11 cellular contexts compared by ENCODE assay signal in the genomic region with DNA sequence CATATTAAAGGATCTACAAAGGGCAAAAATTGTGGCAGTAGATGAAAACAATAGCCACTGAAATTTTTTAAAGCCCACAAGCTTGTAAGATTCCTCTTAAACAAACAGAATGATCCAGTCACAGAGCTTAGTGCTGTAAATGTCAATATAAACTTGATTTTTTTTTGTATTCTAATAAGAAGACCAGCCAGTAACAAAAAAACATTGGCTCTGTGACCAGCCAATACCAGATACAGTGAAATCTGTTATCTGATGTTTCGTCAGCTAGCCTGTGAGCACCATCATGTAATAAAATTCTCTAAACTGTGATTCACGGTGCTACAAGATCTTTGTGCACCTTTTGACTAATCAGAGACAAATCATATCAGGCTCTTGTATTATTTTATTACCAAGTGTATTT.
DNase-seq lines count a peak whose midpoint lies in the region; ATAC-seq and TF ChIP-seq lines count a peak whose summit lies in the region.
"Had no signal": no experiment of that assay in that cellular context is flagged by ENCODE, and none has a peak within 500 bp of the region (broad histone marks: within the 10 kb centered on the region; RNA-seq: fewer than 3 reads in every experiment).

No MANE protein-coding gene starts in this region.

- H3K4me3 ChIP-seq in AG04449 (ENCODE audit: low read depth, low read length) = no peak overlapping the region
- H3K4me3 ChIP-seq in PC-3 (ENCODE audit: low read length) = peak overlapping the region; percentile 41
- no peak overlapping the region for H3K4me3 ChIP-seq in esophagus squamous epithelium
- no peak overlapping the region for H3K4me3 ChIP-seq in ovary
- H3K4me3 ChIP-seq in Karpas-422 (ENCODE audit: low read length) = no peak overlapping the region
- H3K4me3 ChIP-seq: lung had no signal

- no TSS peak for BruUV-seq in PC-3 (replicated peaks; lab: Mats Ljungman, UMichigan)

- H3K4me1 ChIP-seq in PC-3 (ENCODE audit: insufficient read depth, low read length) = peaks cover 57% of the 10 kb centered on the region
- H3K4me1 ChIP-seq in esophagus squamous epithelium = peaks cover 18 to 56% (median 20%) of the 10 kb centered on the region in 3 donors
- H3K4me1 ChIP-seq in ovary (ENCODE audit: insufficient read depth) = peaks cover 11% of the 10 kb centered on the region
- peaks cover 59% of the 10 kb centered on the region for H3K4me1 ChIP-seq in Karpas-422 (ENCODE audit: low read length)

- H3K36me3 ChIP-seq in PC-3 (ENCODE audit: low read depth, low read length) (no peaks in the 10 kb centered on the region), esophagus squamous epithelium (no peaks in the 10 kb centered on the region), ovary (no peaks in the 10 kb centered on the region), Karpas-422 (ENCODE audit: insufficient read depth, low read length) (no peaks in the 10 kb centered on the region)

- TF ChIP-seq EP300 in ovary (IDR thresholded peaks at IDR 0.05) = no peak

- POLR2A ChIA-PET in AG04449 (lab: Yijun Ruan, JAX) = interaction anchor here (0.5 to 1.5 kb wide), 5 partner anchors 79 to 221 kb away, joined by 3 to 4 read pairs (median 3); partner anchors contain the start of gene TBC1D23
- POLR2A ChIA-PET in PC-3 (lab: Charles Lee; ENCODE audit: unreplicated experiment) = interaction anchor here (0.6 to 1.5 kb wide), 4 partner anchors 9 to 180 kb away, joined by 5 to 8 read pairs (median 6); no protein-coding TSS in a partner anchor

- peaks cover 5% of the 10 kb centered on the region for H3F3A ChIP-seq in PC-3 (ENCODE audit: low read length, unreplicated experiment)

- H3K9ac ChIP-seq in PC-3 (ENCODE audit: low read length) (peak overlapping the region; percentile 36), Karpas-422 (ENCODE audit: low read length) (no peak overlapping the region)

- CTCF ChIA-PET in AG04449 (lab: Yijun Ruan, JAX) (interaction anchor here (1.0 to 2.9 kb wide), 8 partner anchors 13 to 227 kb away, joined by 3 to 14 read pairs (median 5); no protein-coding TSS in a partner anchor), PC-3 (lab: Charles Lee) (interaction anchor here (0.8 kb wide), 1 partner anchor 212 kb away, joined by 4 read pairs; no protein-coding TSS in a partner anchor)

- H3K27me3 ChIP-seq in PC-3 (ENCODE audit: low read length) (no peaks in the 10 kb centered on the region), esophagus squamous epithelium (no peaks in the 10 kb centered on the region), ovary (no peaks in the 10 kb centered on the region), Karpas-422 (ENCODE audit: low read length) (no peaks in the 10 kb centered on the region)

- peaks cover 18% of the 10 kb centered on the region; the same call in 1 of the 2 replicates for H3K79me2 ChIP-seq in PC-3 (ENCODE audit: low read length)
- no peaks in the 10 kb centered on the region for H3K79me2 ChIP-seq in Karpas-422 (ENCODE audit: low read length)

- TF ChIP-seq POLR2A in esophagus squamous epithelium (IDR thresholded peaks at IDR 0.05) (no peak), ovary (IDR thresholded peaks at IDR 0.05) (no peak)

- H4K20me1 ChIP-seq in PC-3 (ENCODE audit: low read length) (no peaks in the 10 kb centered on the region), Karpas-422 (ENCODE audit: insufficient read depth, low read depth, low read length) (peaks cover 19% of the 10 kb centered on the region; the same call in 1 of the 2 replicates)

- DNase-seq in AG04449 (ENCODE audit: low read depth, low spot score) = peak; percentile 88
- DNase-seq in PC-3 = peak; percentile 97
- no peak for DNase-seq in esophagus squamous epithelium (lab: John Stamatoyannopoulos, UW)
- no peak for DNase-seq in ovary
- no peak for DNase-seq in Karpas-422
- no peak for DNase-seq in activated CD4-positive, alpha-beta T cell treated with anti-CD3 and anti-CD28 coated beads, Interleukin-2, amount 50 U/mL, for 1 hour
- no peak for DNase-seq in DMS114 treated with DMSO at 0.1 percent for 48 hours (lab: John Stamatoyannopoulos, UW; ENCODE audit: unreplicated experiment)
- DNase-seq in GDM1 (lab: John Stamatoyannopoulos, UW) = no peak
- DNase-seq: activated naive CD4-positive, alpha-beta T cell treated with Interleukin-2 at 50 U/mL for 16 hours; CD8-positive, alpha-beta T cell had no signal

- TF ChIP-seq CTCF in AG04449 (IDR thresholded peaks at IDR 0.05; ENCODE audit: insufficient read depth, low read length, missing control alignments) (no peak), PC-3 (conservative IDR thresholded peaks at IDR 0.05; ENCODE audit: low read depth, low read length) (no peak), esophagus squamous epithelium (IDR thresholded peaks at IDR 0.05) (no peak), ovary (IDR thresholded peaks at IDR 0.05) (no peak)

- H3K9me2 ChIP-seq in PC-3 (replicated peaks; ENCODE audit: low read length) = no peaks in the 10 kb centered on the region
- H3K9me2 ChIP-seq in Karpas-422 (replicated peaks; ENCODE audit: insufficient read depth, low read length) = no peaks in the 10 kb centered on the region

- peak overlapping the region; percentile 73 for H3K4me2 ChIP-seq in PC-3 (ENCODE audit: low read length)
- H3K4me2 ChIP-seq in Karpas-422 (ENCODE audit: low read depth, low read length, poor library complexity, severe bottlenecking) = no peak overlapping the region

- intact Hi-C loops in PC-3 (cut with micrococcal nuclease) (loop anchor here (1.0 kb wide), 3 partner anchors 45 to 141 kb away; no protein-coding TSS in a partner anchor), esophagus squamous epithelium (cut with DNase I) (no loop called here), ovary (cut with DNase I) (loop anchor here in 3 of 4 donors (10.0 kb wide), 2 partner anchors 167 to 187 kb away; no protein-coding TSS in a partner anchor)

- H2AFZ ChIP-seq in PC-3 (ENCODE audit: low read length) = no peak overlapping the region
- no peak overlapping the region for H2AFZ ChIP-seq in Karpas-422 (ENCODE audit: low read length)

- H3K27ac ChIP-seq in PC-3 (ENCODE audit: low read length) = peak overlapping the region; percentile 86
- H3K27ac ChIP-seq in esophagus squamous epithelium = peak overlapping the region; percentile 66 to 88 (median 86)
- peak overlapping the region; percentile 33 to 81 for H3K27ac ChIP-seq in ovary
- no peak overlapping the region for H3K27ac ChIP-seq in Karpas-422 (ENCODE audit: low read length)

- 50 to 81% methylated on average over 2 of the region's 2 CpGs for WGBS in esophagus squamous epithelium, 2 donors
- 11 to 18% (median 14%) methylated on average over 2 of the region's 2 CpGs for WGBS in ovary, 3 donors

- peak; percentile 71 for ATAC-seq in PC-3
- ATAC-seq: CD8-positive, alpha-beta T cell had no signal

- H3K9me3 ChIP-seq in PC-3 (ENCODE audit: low read length) (no peaks in the 10 kb centered on the region), esophagus squamous epithelium (no peaks in the 10 kb centered on the region), ovary (no peaks in the 10 kb centered on the region), Karpas-422 (ENCODE audit: low read length) (no peaks in the 10 kb centered on the region)

Comparison
In these comparisons a context has a peak if more than half of its experiments do, and no peak if none do; other contexts are left out.
1. DNase-seq: peak in AG04449 (single experiment) and PC-3 (single experiment); none in esophagus squamous epithelium (single experiment), ovary (0 of 5), Karpas-422 (single experiment), activated CD4-positive, alpha-beta T cell treated with anti-CD3 and anti-CD28 coated beads, Interleukin-2, amount 50 U/mL, for 1 hour (single experiment), DMS114 treated with DMSO at 0.1 percent for 48 hours (single experiment) and GDM1 (single experiment).